Comparison of ENCODE assay signal across 12 cellular contexts in the genomic region with DNA sequence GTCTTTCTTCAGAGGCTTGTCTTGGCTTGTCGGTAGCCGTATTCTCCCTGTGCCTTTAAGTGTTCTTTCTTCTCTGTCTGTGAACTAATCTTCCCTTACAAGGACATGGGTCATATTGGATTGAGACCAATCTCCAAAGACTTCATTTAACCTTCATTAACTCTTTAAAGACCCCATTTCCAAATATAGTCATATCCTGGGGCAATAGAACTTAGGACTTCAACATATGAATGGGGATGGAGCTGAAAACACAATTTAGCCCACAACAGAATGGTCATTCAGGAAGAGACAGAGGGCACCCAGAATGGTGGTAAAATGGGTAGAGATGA.
DNase-seq lines count a peak whose midpoint lies in the region; ATAC-seq and TF ChIP-seq lines count a peak whose summit lies in the region.
"Had no signal": no experiment of that assay in that cellular context is flagged by ENCODE, and none has a peak within 500 bp of the region (broad histone marks: within the 10 kb centered on the region; RNA-seq: fewer than 3 reads in every experiment).

No MANE protein-coding gene starts in this region.

- ATAC-seq in DND-41 (ENCODE audit: insufficient read depth, low read depth) (no peak), GM19468 (IDR thresholded peaks at IDR 0.05; ENCODE audit: extremely low read depth, unreplicated experiment) (peak; percentile 15), HG03280 (IDR thresholded peaks at IDR 0.05; ENCODE audit: unreplicated experiment) (no peak)

- H3K27ac ChIP-seq in DND-41 (ENCODE audit: low read length) (peak overlapping the region; percentile 94), muscle layer of duodenum (ENCODE audit: low read length) (peak overlapping the region; percentile 72), transverse colon (no peak overlapping the region)
- H3K27ac ChIP-seq: uterus had no signal

- in situ Hi-C loops in transverse colon (cut with MboI; ENCODE audit: low pct_ligation_motif_present in 1 of 4, low pct_unique_long_range_greater_than_20kb in 1 of 4, low sequenced_read_pairs in 3 of 4) = no loop called here

- H3K4me2 ChIP-seq in DND-41 (ENCODE audit: insufficient read depth, low read length) = peak overlapping the region; percentile 61

- H3K27ac Mint-ChIP-seq in activated naive CD8-positive, alpha-beta T cell = peak overlapping the region; percentile 85

- no peaks in the 10 kb centered on the region for H4K20me1 ChIP-seq in DND-41 (ENCODE audit: insufficient read depth, low read length)

- H3K36me3 Mint-ChIP-seq in activated naive CD8-positive, alpha-beta T cell = no peaks in the 10 kb centered on the region

- TF ChIP-seq EP300 in transverse colon (IDR thresholded peaks at IDR 0.05; ENCODE audit: low read depth) = no peak

- peaks cover 37% of the 10 kb centered on the region for H3K4me1 Mint-ChIP-seq in activated naive CD8-positive, alpha-beta T cell (ENCODE audit: low read depth)

- peak; percentile 8 for DNase-seq in DND-41
- DNase-seq in pons (ENCODE audit: low spot score) = no peak
- DNase-seq in transverse colon = no peak
- DNase-seq: DMS53, NCI-H1694, PC-3, retina, uterus had no signal

- TF ChIP-seq CTCF in DND-41 (IDR thresholded peaks at IDR 0.05; ENCODE audit: borderline replicate concordance, extremely low read depth, low read length, poor library complexity, severe bottlenecking) (no peak), transverse colon (IDR thresholded peaks at IDR 0.05) (no peak)

- 58 to 86% methylated on average over 2 of the region's 2 CpGs for WGBS in transverse colon (ENCODE audit: low coverage in 1 of 2), 2 donors

- peak overlapping the region; percentile 43 for H3K9ac ChIP-seq in DND-41 (ENCODE audit: low read depth, low read length)

- no peaks in the 10 kb centered on the region for H3K27me3 Mint-ChIP-seq in activated naive CD8-positive, alpha-beta T cell

- H3K27me3 ChIP-seq in DND-41 (ENCODE audit: insufficient read depth, low read length, poor library complexity) (no peaks in the 10 kb centered on the region), muscle layer of duodenum (ENCODE audit: low read depth, low read length) (no peaks in the 10 kb centered on the region), transverse colon (no peaks in the 10 kb centered on the region)
- H3K27me3 ChIP-seq: uterus had no signal

- no peaks in the 10 kb centered on the region for H3K79me2 ChIP-seq in DND-41 (ENCODE audit: insufficient read depth, low read length)

- H3K4me3 Mint-ChIP-seq in activated naive CD8-positive, alpha-beta T cell = peak overlapping the region; percentile 57

- H3K36me3 ChIP-seq in DND-41 (ENCODE audit: insufficient read depth, low read length) (no peaks in the 10 kb centered on the region), muscle layer of duodenum (ENCODE audit: control insufficient read depth in 1 of 2, insufficient read depth in 2 of 2, low read length in 2 of 2) (no peaks in the 10 kb centered on the region), transverse colon (no peaks in the 10 kb centered on the region)
- H3K36me3 ChIP-seq: uterus had no signal

- H3K4me1 ChIP-seq in DND-41 (ENCODE audit: insufficient read depth, low read length) (peaks cover 49% of the 10 kb centered on the region), muscle layer of duodenum (ENCODE audit: control insufficient read depth in 1 of 2, insufficient read depth in 2 of 2, low read length in 2 of 2) (no peaks in the 10 kb centered on the region), transverse colon (peaks cover 0 to 12% (median 0%) of the 10 kb centered on the region in 4 donors)
- H3K4me1 ChIP-seq: uterus had no signal

- H3K4me3 ChIP-seq in DND-41 (ENCODE audit: low read depth in 1 of 2, low read length in 2 of 2) (peak overlapping the region in 1 of 2 experiments; percentile 43; a peak in 2 of 4 replicates), muscle layer of duodenum (ENCODE audit: low read depth in 1 of 2, low read length in 2 of 2) (no peak overlapping the region), transverse colon (no peak overlapping the region)
- H3K4me3 ChIP-seq: uterus had no signal

- H2AFZ ChIP-seq in DND-41 (ENCODE audit: low read depth, low read length) = 0 out of 2 replicates have a peak overlapping the region, but pooled peaks have one; percentile 9

- no peaks in the 10 kb centered on the region for H3K9me3 Mint-ChIP-seq in activated naive CD8-positive, alpha-beta T cell (ENCODE audit: low read depth)

- no peak for TF ChIP-seq POLR2A in transverse colon (IDR thresholded peaks at IDR 0.05)

- intact Hi-C loops in transverse colon (cut with DNase I; ENCODE audit: low total_unique reads) = loop anchor here (5.0 kb wide), 1 partner anchor 1921 kb away; no protein-coding TSS in a partner anchor

- H3K9me3 ChIP-seq in DND-41 (ENCODE audit: insufficient read depth, low read length, severe bottlenecking) (no peaks in the 10 kb centered on the region), muscle layer of duodenum (ENCODE audit: control insufficient read depth in 1 of 2, low read length in 2 of 2) (no peaks in the 10 kb centered on the region), transverse colon (no peaks in the 10 kb centered on the region)
- H3K9me3 ChIP-seq: uterus had no signal

Comparison
In these comparisons a context has a peak if more than half of its experiments do, and no peak if none do; other contexts are left out.
1. H3K27ac ChIP-seq: peak in DND-41 (single experiment) and muscle layer of duodenum (single experiment); none in transverse colon (0 of 4).